Comparison of ENCODE assay signal across 1 cellular context in genomic region chr5:154606675-154607321, GRCh38.
TF ChIP-seq lines count a peak whose summit lies in the region.

No MANE protein-coding gene starts in this region.

TF ChIP-seq in H1, 55 proteins besides CTCF, POLR2A, EP300 and RAD21:
- TF ChIP-seq GTF2F1 (IDR thresholded peaks at IDR 0.05; ENCODE audit: borderline replicate concordance, low read depth, low read length): no peak
- TF ChIP-seq SRF (IDR thresholded peaks at IDR 0.05; ENCODE audit: low read depth, low read length): no peak
- TF ChIP-seq FOSL1 (IDR thresholded peaks at IDR 0.05; ENCODE audit: insufficient read depth, low read depth, low read length): no peak
- TF ChIP-seq BACH1 (IDR thresholded peaks at IDR 0.05; ENCODE audit: low read length): no peak
- no peak for TF ChIP-seq TAF1 (IDR thresholded peaks at IDR 0.05; ENCODE audit: low read depth, low read length)
- no peak for TF ChIP-seq E2F6 (IDR thresholded peaks at IDR 0.05)
- no peak for TF ChIP-seq GABPA (IDR thresholded peaks at IDR 0.05; ENCODE audit: borderline replicate concordance, insufficient read depth, low read length)
- TF ChIP-seq HDAC6 (IDR thresholded peaks at IDR 0.05; ENCODE audit: low read depth, low read length): no peak
- TF ChIP-seq EZH2 (IDR thresholded peaks at IDR 0.05; ENCODE audit: low read depth, low read length, severe bottlenecking): no peak
- no peak for TF ChIP-seq CEBPB (IDR thresholded peaks at IDR 0.05; ENCODE audit: low read depth, low read length)
- TF ChIP-seq SIRT6 (IDR thresholded peaks at IDR 0.05; ENCODE audit: low read length): no peak
- no peak for TF ChIP-seq KDM5A (IDR thresholded peaks at IDR 0.05; ENCODE audit: low read length)
- TF ChIP-seq CHD1 (IDR thresholded peaks at IDR 0.05; ENCODE audit: low read depth, low read length): no peak
- TF ChIP-seq KDM4A (IDR thresholded peaks at IDR 0.05; ENCODE audit: low read depth, low read length, severe bottlenecking): no peak
- no peak for TF ChIP-seq MAX (IDR thresholded peaks at IDR 0.05)
- TF ChIP-seq CREB1 (IDR thresholded peaks at IDR 0.05): no peak
- no peak for TF ChIP-seq CHD7 (IDR thresholded peaks at IDR 0.05; ENCODE audit: insufficient replicate concordance, low read length)
- TF ChIP-seq TAF7 (optimal IDR thresholded peaks at IDR 0.05; ENCODE audit: borderline replicate concordance, low read depth, low read length): no peak
- TF ChIP-seq RBBP5 (IDR thresholded peaks at IDR 0.05; ENCODE audit: borderline replicate concordance, low read depth, low read length): no peak
